In genomic region chr17:42660692-42661345, GRCh38 we compare ENCODE assay signal across 11 cellular contexts. TPM values are rescaled to one million over a fixed set of nuclear protein-coding genes. Genes with fewer than 3 reads are reported as not detected.
DNase-seq lines count a peak whose midpoint lies in the region; ATAC-seq and TF ChIP-seq lines count a peak whose summit lies in the region.
"Had no signal": no experiment of that assay in that cellular context is flagged by ENCODE, and none has a peak within 500 bp of the region (broad histone marks: within the 10 kb centered on the region; RNA-seq: fewer than 3 reads in every experiment).

No MANE protein-coding gene starts in this region.

- TF ChIP-seq CTCF in osteoblast (IDR thresholded peaks at IDR 0.05; ENCODE audit: extremely low read depth, low read depth, low read length), result no peak

- H3K4me3 ChIP-seq in MG63, result no peak overlapping the region
- no peak overlapping the region for H3K4me3 ChIP-seq in osteoblast (ENCODE audit: insufficient read depth, low read length)
- H3K4me3 ChIP-seq: left lung had no signal

- H3K9me3 ChIP-seq in MG63 (no peaks in the 10 kb centered on the region), osteoblast (ENCODE audit: low read depth, low read length) (no peaks in the 10 kb centered on the region)
- H3K9me3 ChIP-seq: left lung had no signal

- H2AFZ ChIP-seq in osteoblast (ENCODE audit: low read length), result no peak overlapping the region

- H3K27me3 ChIP-seq in MG63, result no peaks in the 10 kb centered on the region
- H3K27me3 ChIP-seq in osteoblast (ENCODE audit: insufficient read depth, low read length), result no peaks in the 10 kb centered on the region
- H3K27me3 ChIP-seq: left lung had no signal

- peaks cover 16% of the 10 kb centered on the region for H3K4me1 ChIP-seq in osteoblast (ENCODE audit: insufficient read depth, low read length)

- peak overlapping the region; percentile 49 for H3K4me2 ChIP-seq in osteoblast (ENCODE audit: insufficient read depth, low read length)

- DNase-seq in COLO829 (ENCODE audit: low spot score) (peak; percentile 74), MG63 (peak; percentile 70), dermis blood vessel endothelial cell (peak; percentile 76), osteoblast (ENCODE audit: insufficient read length, low spot score, missing footprints) (peak; percentile 94), pons (ENCODE audit: low spot score) (no peak), NCI-H2081 treated with DMSO at 0.1 percent for 48 hours (lab: John Stamatoyannopoulos, UW) (no peak)
- DNase-seq: activated CD4-positive, alpha-beta T cell treated with anti-CD3 and anti-CD28 coated beads for 4 hours; left lung; NCI-H774 had no signal

- H4K20me1 ChIP-seq in osteoblast (ENCODE audit: insufficient read depth, low read length), result peaks cover 3% of the 10 kb centered on the region

- peaks cover 29% of the 10 kb centered on the region for H3K36me3 ChIP-seq in MG63
- H3K36me3 ChIP-seq in osteoblast (ENCODE audit: insufficient read depth, low read length), result peaks cover 31% of the 10 kb centered on the region

- peak overlapping the region; percentile 1 for H3K27ac ChIP-seq in osteoblast (ENCODE audit: low read depth, low read length)
- H3K27ac ChIP-seq: left lung had no signal

- peaks cover 14% of the 10 kb centered on the region for H3K79me2 ChIP-seq in osteoblast (ENCODE audit: insufficient read depth, low read length)

- ATAC-seq in HG02678 (IDR thresholded peaks at IDR 0.05; ENCODE audit: unreplicated experiment) (no peak), GM18907 (IDR thresholded peaks at IDR 0.05; ENCODE audit: unreplicated experiment) (no peak)

RNA-seq across cellular contexts. Expression of gene TUBG2, which starts 1.7 kb away (rescaled TPM):
- 1.4 and 4.0 TPM in 2 replicates for total RNA-seq in MG63 (2014; rRNA removed; shearing (Covaris generic); ENCODE audit: low replicate concordance)
- total RNA-seq in dermis blood vessel endothelial cell, result 6.4 and 7.7 TPM in 2 replicates
- total RNA-seq in osteoblast, result 13.8 TPM in 2 replicates

RNA-seq across cellular contexts. Expression of gene PLEKHH3, which starts 16.0 kb away (rescaled TPM):
- 16.5 and 54.1 TPM in 2 replicates for total RNA-seq in MG63 (2014; rRNA removed; shearing (Covaris generic); ENCODE audit: low replicate concordance)
- 12.9 and 20.0 TPM in 2 replicates for total RNA-seq in dermis blood vessel endothelial cell
- 14.7 and 19.9 TPM in 2 replicates for total RNA-seq in osteoblast

RNA-seq across cellular contexts. Expression of gene CCR10, which starts 20.8 kb away (rescaled TPM):
- 5.7 TPM in 1 of 2 replicates, not detected in the other for total RNA-seq in MG63 (2014; rRNA removed; shearing (Covaris generic); ENCODE audit: low replicate concordance)
- total RNA-seq in dermis blood vessel endothelial cell, result 5.1 and 7.9 TPM in 2 replicates
- 0.59 and 2.2 TPM in 2 replicates for total RNA-seq in osteoblast

RNA-seq across cellular contexts. Expression of gene CNTNAP1, which starts 21.5 kb away (rescaled TPM):
- 9.2 and 9.3 TPM in 2 replicates for total RNA-seq in MG63 (2014; rRNA removed; shearing (Covaris generic); ENCODE audit: low replicate concordance)
- total RNA-seq in dermis blood vessel endothelial cell (12.3 and 41.2 TPM in 2 replicates), osteoblast (18.6 and 19.2 TPM in 2 replicates)

RNA-seq across cellular contexts. Expression of gene TUBG1, which starts 51.3 kb away (rescaled TPM):
- total RNA-seq in MG63 (2014; rRNA removed; shearing (Covaris generic); ENCODE audit: low replicate concordance), result 65.4 and 69.8 TPM in 2 replicates
- total RNA-seq in dermis blood vessel endothelial cell (27.6 and 62.5 TPM in 2 replicates), osteoblast (19.2 and 20.3 TPM in 2 replicates)

Comparison
In these comparisons a context has a peak if more than half of its experiments do, and no peak if none do; other contexts are left out.
1. DNase-seq: peak in COLO829 (single experiment), MG63 (single experiment), dermis blood vessel endothelial cell (single experiment) and osteoblast (single experiment); none in pons (single experiment) and NCI-H2081 treated with DMSO at 0.1 percent for 48 hours (single experiment).